18 cellular contexts compared by ENCODE assay signal in the genomic region with DNA sequence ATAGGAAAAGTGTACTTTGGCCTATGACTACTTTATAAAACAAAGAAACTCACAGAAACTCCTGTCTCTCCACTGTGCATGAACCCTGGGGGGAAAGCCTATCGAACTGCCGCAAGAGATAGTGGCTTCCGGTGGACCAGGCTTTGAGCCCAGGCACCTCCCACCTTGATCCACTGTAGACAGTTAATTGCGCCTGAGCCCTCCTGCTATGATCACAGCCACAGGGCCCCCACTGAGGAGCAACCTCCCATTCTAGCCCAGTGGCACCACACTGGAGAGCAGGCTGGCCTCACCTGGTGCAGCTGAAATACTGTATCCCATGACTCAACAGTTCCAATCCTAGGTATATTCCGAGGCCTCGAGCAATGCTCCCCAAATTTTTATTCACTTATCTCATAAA.
"Had no signal": no experiment of that assay in that cellular context is flagged by ENCODE, and none has a peak within 500 bp of the region (broad histone marks: within the 10 kb centered on the region; RNA-seq: fewer than 3 reads in every experiment).

No MANE protein-coding gene starts in this region.

- H3K27me3 ChIP-seq: dorsolateral prefrontal cortex, esophagus muscularis mucosa, foreskin keratinocyte, gastroesophageal sphincter, heart left ventricle, hepatocyte, left lung had no signal

- H3K4me2 ChIP-seq: hepatocyte had no signal

- H3K36me3 ChIP-seq: heart left ventricle, left lung, lower lobe of right lung had no signal

- H3K4me3 ChIP-seq: coronary artery, dorsolateral prefrontal cortex, esophagus muscularis mucosa, gastroesophageal sphincter, heart left ventricle, hepatocyte, left lung, lower lobe of right lung, mucosa of descending colon had no signal

- H3K4me1 ChIP-seq: esophagus muscularis mucosa, foreskin keratinocyte, gastroesophageal sphincter, heart left ventricle, left lung, lower lobe of right lung had no signal

- H3K9me3 ChIP-seq: esophagus muscularis mucosa, gastroesophageal sphincter, heart left ventricle, left lung, lower lobe of right lung, mucosa of descending colon had no signal

- H2AFZ ChIP-seq: hepatocyte had no signal

- H3K27ac ChIP-seq: coronary artery, dorsolateral prefrontal cortex, esophagus muscularis mucosa, foreskin keratinocyte, gastroesophageal sphincter, heart left ventricle, hepatocyte, left lung, lower lobe of right lung had no signal

- DNase-seq: dermis blood vessel endothelial cell; dorsolateral prefrontal cortex; effector CD4-positive, alpha-beta T cell; effector memory CD4-positive, alpha-beta T cell; foreskin keratinocyte; heart left ventricle; hypothalamus; immature natural killer cell; left cardiac atrium; left lung; left ventricle myocardium superior; lower lobe of right lung; mesenchymal stem cell; mucosa of descending colon had no signal
